Comparison of ENCODE assay signal across 26 cellular contexts in genomic region chr7:66176914-66177313, GRCh38. TPM values are rescaled to one million over a fixed set of nuclear protein-coding genes. Genes with fewer than 3 reads are reported as not detected.
DNase-seq lines count a peak whose midpoint lies in the region; ATAC-seq and TF ChIP-seq lines count a peak whose summit lies in the region.
"Had no signal": no experiment of that assay in that cellular context is flagged by ENCODE, and none has a peak within 500 bp of the region (broad histone marks: within the 10 kb centered on the region; RNA-seq: fewer than 3 reads in every experiment).

No MANE protein-coding gene starts in this region.

- in situ Hi-C loops in GM23248 (cut with MboI) = no loop called here

- peak overlapping the region; percentile 28 for H3K18ac ChIP-seq in neuronal stem cell (ENCODE audit: low read length)

- H3F3A ChIP-seq in GM23248 (ENCODE audit: insufficient read depth) (no peaks in the 10 kb centered on the region), smooth muscle cell (ENCODE audit: low read depth) (no peaks in the 10 kb centered on the region)

- H3K27me3 ChIP-seq in MG63 (no peaks in the 10 kb centered on the region), neuronal stem cell (ENCODE audit: control insufficient read depth in 3 of 3, insufficient read depth in 3 of 3, low read depth in 1 of 3, low read length in 3 of 3) (no peaks in the 10 kb centered on the region), GM23248 (replicated peaks; ENCODE audit: insufficient read depth) (no peaks in the 10 kb centered on the region), smooth muscle cell (ENCODE audit: low read depth) (no peaks in the 10 kb centered on the region)
- H3K27me3 ChIP-seq: BE2C had no signal

- H3K4me3 ChIP-seq in AG10803 (ENCODE audit: low read length) = no peak overlapping the region
- H3K4me3 ChIP-seq in MG63 = no peak overlapping the region
- no peak overlapping the region for H3K4me3 ChIP-seq in fibroblast of the aortic adventitia (ENCODE audit: low read depth, low read length)
- H3K4me3 ChIP-seq in neuronal stem cell (ENCODE audit: low read length in 2 of 2) = no peak overlapping the region
- no peak overlapping the region for H3K4me3 ChIP-seq in GM23248
- no peak overlapping the region for H3K4me3 ChIP-seq in smooth muscle cell
- H3K4me3 ChIP-seq: A549 had no signal

- no peak overlapping the region for H3K4ac ChIP-seq in neuronal stem cell (ENCODE audit: low read length)

- no peaks in the 10 kb centered on the region for H4K20me1 ChIP-seq in GM23248 (ENCODE audit: insufficient read depth)
- H4K20me1 ChIP-seq in smooth muscle cell (ENCODE audit: low read depth) = no peaks in the 10 kb centered on the region

- H2AFZ ChIP-seq in neuronal stem cell (ENCODE audit: low read length) (no peak overlapping the region), GM23248 (no peak overlapping the region), smooth muscle cell (ENCODE audit: low read depth) (no peak overlapping the region)

- peak overlapping the region; percentile 21 for H3K9ac ChIP-seq in neuronal stem cell (ENCODE audit: low read depth, low read length, poor library complexity)
- H3K9ac ChIP-seq in GM23248 = no peak overlapping the region
- H3K9ac ChIP-seq in smooth muscle cell (ENCODE audit: low read depth) = no peak overlapping the region
- H3K9ac ChIP-seq: SK-N-SH had no signal

- no CpG with 5 or more reads among the region's 2 CpGs for WGBS in neuronal stem cell (ENCODE audit: extremely low coverage in 2 of 2, insufficient read length in 2 of 2, insufficient replicate concordance in 1 of 2), 2 donors
- 7 to 12% methylated on average over 2 of the region's 2 CpGs for WGBS in GM23248 (ENCODE audit: low coverage in 1 of 2, low lambda C conversion rate in 2 of 2, missing lambda C conversion rate in 2 of 2), 2 experiments
- WGBS in smooth muscle cell (ENCODE audit: low lambda C conversion rate) = 83% methylated on average over 2 of the region's 2 CpGs

- DNase-seq in AG10803 (ENCODE audit: low read depth) (peak; percentile 70), MG63 (peak; percentile 6), fibroblast of the aortic adventitia (ENCODE audit: low read depth) (peak; percentile 51), neuronal stem cell (ENCODE audit: low spot score) (no peak), GM23248 (no peak), smooth muscle cell (lab: John Stamatoyannopoulos, UW; ENCODE audit: unreplicated experiment) (no peak)
- DNase-seq in activated CD4-positive, CD25-positive, alpha-beta regulatory T cell (lab: John Stamatoyannopoulos, UW) = no peak
- DNase-seq: BE2C; CD8-positive, alpha-beta memory T cell; DMS79 treated with DMSO at 0.1 percent for 48 hours; GF-D8; HCEC 1CT; Karpas-422; MV-4-11; NCI-H1105; NCI-H146; NCI-H1930; NCI-H2107; NCI-H446; NCI-H524 treated with DMSO at 0.1 percent for 48 hours; NCI-H774; SK-N-SH; SW 1271 had no signal

- H3K14ac ChIP-seq in neuronal stem cell (ENCODE audit: low read length) = no peak overlapping the region

- ATAC-seq in GM21528 (IDR thresholded peaks at IDR 0.05; ENCODE audit: low FRiP score, unreplicated experiment) = no peak
- ATAC-seq: A549 had no signal

- no peaks in the 10 kb centered on the region for H3K79me2 ChIP-seq in GM23248 (ENCODE audit: insufficient read depth)
- H3K79me2 ChIP-seq in smooth muscle cell (ENCODE audit: low read depth) = no peaks in the 10 kb centered on the region

- TF ChIP-seq CTCF in AG10803 (conservative IDR thresholded peaks at IDR 0.05; ENCODE audit: low read length) (no peak), fibroblast of the aortic adventitia (IDR thresholded peaks at IDR 0.05; ENCODE audit: insufficient read depth, low read length) (no peak), smooth muscle cell (IDR thresholded peaks at IDR 0.05; ENCODE audit: borderline replicate concordance, insufficient read depth, poor library complexity, severe bottlenecking) (no peak)

- H3K9me2 ChIP-seq in GM23248 (ENCODE audit: insufficient read depth) = no peaks in the 10 kb centered on the region
- H3K9me2 ChIP-seq: SK-N-SH had no signal

- H3K4me2 ChIP-seq in neuronal stem cell (ENCODE audit: insufficient read depth, low read length, poor library complexity, severe bottlenecking) = peak overlapping the region; percentile 11
- H3K4me2 ChIP-seq in GM23248 (ENCODE audit: unreplicated experiment) = no peak overlapping the region
- no peak overlapping the region for H3K4me2 ChIP-seq in smooth muscle cell
- H3K4me2 ChIP-seq: A549, SK-N-SH had no signal

- no peak overlapping the region for H3K27ac ChIP-seq in neuronal stem cell (replicated peaks; ENCODE audit: low read length)
- no peak overlapping the region for H3K27ac ChIP-seq in GM23248
- H3K27ac ChIP-seq in smooth muscle cell (ENCODE audit: low read depth) = no peak overlapping the region
- H3K27ac ChIP-seq: A549, HL-60 had no signal

- no peaks in the 10 kb centered on the region for H3K4me1 ChIP-seq in neuronal stem cell (ENCODE audit: control insufficient read depth in 2 of 2, insufficient read depth in 1 of 2, low read depth in 1 of 2, low read length in 2 of 2)
- H3K4me1 ChIP-seq in GM23248 (ENCODE audit: insufficient read depth) = no peaks in the 10 kb centered on the region
- H3K4me1 ChIP-seq in smooth muscle cell (ENCODE audit: low read depth) = no peaks in the 10 kb centered on the region
- H3K4me1 ChIP-seq: A549 had no signal

- no peak overlapping the region for H2BK15ac ChIP-seq in neuronal stem cell (ENCODE audit: low read length)

- H4K91ac ChIP-seq in neuronal stem cell (ENCODE audit: low read depth, low read length, poor library complexity) = no peak overlapping the region

- no peak overlapping the region for H2BK5ac ChIP-seq in neuronal stem cell (ENCODE audit: low read length)

- H4K8ac ChIP-seq in neuronal stem cell (ENCODE audit: low read depth, low read length) = no peak overlapping the region

- H3K9me3 ChIP-seq in MG63 (no peaks in the 10 kb centered on the region), neuronal stem cell (replicated peaks in 1 of 2; ENCODE audit: control insufficient read depth in 2 of 2, insufficient read depth in 1 of 2, low read depth in 1 of 2, low read length in 2 of 2) (peaks cover 0 to 3% of the 10 kb centered on the region in 2 donors), GM23248 (ENCODE audit: low read depth) (no peaks in the 10 kb centered on the region), smooth muscle cell (replicated peaks; ENCODE audit: low read depth) (no peaks in the 10 kb centered on the region)
- H3K9me3 ChIP-seq: BE2C, SK-N-SH had no signal

- H3K23ac ChIP-seq in neuronal stem cell (ENCODE audit: low read depth, low read length, poor library complexity) = no peak overlapping the region

- H3K36me3 ChIP-seq in MG63 = no peaks in the 10 kb centered on the region
- H3K36me3 ChIP-seq in neuronal stem cell (replicated peaks in 1 of 2; ENCODE audit: control insufficient read depth in 2 of 2, insufficient read depth in 2 of 2, low read length in 2 of 2) = no peaks in the 10 kb centered on the region
- no peaks in the 10 kb centered on the region for H3K36me3 ChIP-seq in GM23248 (ENCODE audit: low read depth)
- H3K36me3 ChIP-seq in smooth muscle cell (ENCODE audit: low read depth) = no peaks in the 10 kb centered on the region
- H3K36me3 ChIP-seq: BE2C had no signal

- H3K79me1 ChIP-seq in neuronal stem cell (ENCODE audit: low read depth, low read length) = no peaks in the 10 kb centered on the region

- no peak overlapping the region for H2BK120ac ChIP-seq in neuronal stem cell (ENCODE audit: low read depth, low read length)

- H2AK5ac ChIP-seq in neuronal stem cell (ENCODE audit: low read depth, low read length) = no peak overlapping the region

- peak overlapping the region; percentile 41 for H2BK12ac ChIP-seq in neuronal stem cell (ENCODE audit: low read length)

RNA-seq across cellular contexts. Expression of gene TPST1, which starts 28.2 kb away (rescaled TPM):
- 26.0 and 30.1 TPM in 2 replicates for total RNA-seq in MG63 (2014; rRNA removed; shearing (Covaris generic); ENCODE audit: low replicate concordance)
- 59.7 and 73.6 TPM in 2 replicates for total RNA-seq in fibroblast of the aortic adventitia (ENCODE audit: low replicate concordance)
- 16.1 TPM for polyA plus RNA-seq in neuronal stem cell (2013, experiment 1 of 2)
- 16.3 TPM for polyA plus RNA-seq in neuronal stem cell (2013, experiment 2 of 2)
- total RNA-seq in GM23248 (2014; rRNA removed; shearing (Covaris generic)) = 46.0 and 54.1 TPM in 2 replicates
- polyA plus RNA-seq in GM23248 (2016; fragmentation: Nextera tagmentation; extraction: Ambion mirVana) = 53.7 and 57.0 TPM in 2 replicates
- total RNA-seq in smooth muscle cell = 133 and 155 TPM in 2 replicates
- polyA plus RNA-seq in smooth muscle cell = 122 and 139 TPM in 2 replicates

Comparison
In these comparisons a context has a peak if more than half of its experiments do, and no peak if none do; other contexts are left out.
1. DNase-seq: peak in AG10803 (single experiment), MG63 (single experiment) and fibroblast of the aortic adventitia (single experiment); none in neuronal stem cell (single experiment), GM23248 (single experiment), smooth muscle cell (single experiment) and activated CD4-positive, CD25-positive, alpha-beta regulatory T cell (0 of 4).